13 cellular contexts compared by ENCODE assay signal in genomic region chr2:232422996-232423395, GRCh38. TPM values are rescaled to one million over a fixed set of nuclear protein-coding genes. Genes with fewer than 3 reads are reported as not detected.
A peak's percentile ranks its signal among the peaks of the same experiment; 100 is the strongest.
DNase-seq lines count a peak whose midpoint lies in the region; FAIRE-seq and TF ChIP-seq lines count a peak whose summit lies in the region.
"Not testable (repeated sequence)": the region's sequence is repeated elsewhere in the genome, so short reads cannot be mapped to it uniquely, and the experiment has no call there.
"Had no signal": no experiment of that assay in that cellular context is flagged by ENCODE, and none has a peak within 500 bp of the region (broad histone marks: within the 10 kb centered on the region; RNA-seq: fewer than 3 reads in every experiment).

No MANE protein-coding gene starts in this region.

- H4K91ac ChIP-seq in H1 (replicated peaks; ENCODE audit: insufficient read length, low read length): not testable (repeated sequence)

- peak overlapping the region; percentile 25; the same call in 1 of the 2 replicates for H2BK20ac ChIP-seq in H1 (ENCODE audit: low read length)

- not testable (repeated sequence) for H2BK12ac ChIP-seq in H1 (ENCODE audit: low read depth, low read length)

- H3K23ac ChIP-seq in H1 (ENCODE audit: insufficient read length): not testable (repeated sequence)

- peak overlapping the region; percentile 60; the same call in 1 of the 2 replicates for H2BK5ac ChIP-seq in H1 (ENCODE audit: low read depth, low read length)

- peak overlapping the region; percentile 80 for H4K5ac ChIP-seq in H1 (ENCODE audit: insufficient read length, low read depth, low read length)

- H2BK15ac ChIP-seq in H1 (ENCODE audit: low read length): not testable (repeated sequence)

- H2BK120ac ChIP-seq in H1 (replicated peaks; ENCODE audit: low read depth, low read length): peak overlapping the region; percentile 30

- in situ Hi-C loops in HAP-1 (cut with MboI; ENCODE audit: low sequenced_read_pairs): not testable (repeated sequence)

- 50% methylated on average over 1 of the region's 3 CpGs for WGBS in HUES64
- 11% methylated on average over 3 of the region's 3 CpGs; no CpG with 5 or more reads in 1 of the 2 experiments for WGBS in H1 (ENCODE audit: extremely low coverage in 1 of 2, insufficient coverage in 1 of 2, insufficient read length in 1 of 2, insufficient replicate concordance in 2 of 2, low coverage in 1 of 2, low lambda C conversion rate in 2 of 2, missing lambda C conversion rate in 1 of 2), 2 experiments

- H2AK5ac ChIP-seq in H1 (ENCODE audit: low read depth, low read length): 0 out of 2 replicates have a peak overlapping the region, but pooled peaks have one; percentile 6

- H3K4ac ChIP-seq in H1 (replicated peaks; ENCODE audit: insufficient read length, low read depth, low read length): not testable (repeated sequence)

- H3K4me1 ChIP-seq in HAP-1: peaks cover 22% of the 10 kb centered on the region
- H3K4me1 ChIP-seq in HUES64 (ENCODE audit: insufficient read depth, low read length): peaks cover 46% of the 10 kb centered on the region
- H3K4me1 ChIP-seq in NT2/D1 (ENCODE audit: insufficient read depth, insufficient read length): peaks cover 31% of the 10 kb centered on the region
- H3K4me1 ChIP-seq in H1 (replicated peaks in 1 of 4; ENCODE audit: control insufficient read depth in 3 of 4, insufficient read depth in 4 of 4, low read length in 3 of 4): peaks cover 8 to 36% (median 30%) of the 10 kb centered on the region in 4 experiments
- peaks cover 34% of the 10 kb centered on the region for H3K4me1 ChIP-seq in iPS-15b (ENCODE audit: control insufficient read depth, insufficient read depth, low read length)

- DNase-seq in ELF-1 (ENCODE audit: low read depth, low spot score) (peak; percentile 70), HAP-1 (ENCODE audit: low spot score in 2 of 2) (peak; percentile 65 to 72), islet precursor cell (peak; percentile 4)
- DNase-seq in NT2/D1 (ENCODE audit: low read depth, low spot score); H1 (ENCODE audit: low read depth in 1 of 2, low spot score in 2 of 2): not testable (repeated sequence)

- 0 out of 3 replicates have a peak, but pooled peaks of 1 of the 2 experiments have one; percentile 30 for TF ChIP-seq POLR2A in H1 (IDR thresholded peaks at IDR 0.05; ENCODE audit: control extremely low read depth in 1 of 2, low read depth in 2 of 2, low read length in 2 of 2)

- H3K56ac ChIP-seq in H1 (replicated peaks; ENCODE audit: insufficient read length, low read depth, low read length): not testable (repeated sequence)

- H3K9ac ChIP-seq in HUES64 (ENCODE audit: low read depth, low read length) (peak overlapping the region; percentile 71), NT2/D1 (ENCODE audit: insufficient read length, low read depth) (peak overlapping the region; percentile 99), iPS-15b (ENCODE audit: low read depth, low read length) (peak overlapping the region; percentile 61)
- H3K9ac ChIP-seq in H1 (replicated peaks in 1 of 4; ENCODE audit: extremely low read depth in 1 of 4, low read depth in 3 of 4, low read length in 3 of 4): not testable (repeated sequence)

- H3K27me3 ChIP-seq in HAP-1 (ENCODE audit: low read depth): not testable (repeated sequence)
- peaks cover 47% of the 10 kb centered on the region for H3K27me3 ChIP-seq in HUES64 (ENCODE audit: insufficient read depth, low read length)
- peaks cover 31% of the 10 kb centered on the region for H3K27me3 ChIP-seq in NT2/D1 (ENCODE audit: insufficient read depth, insufficient read length)
- H3K27me3 ChIP-seq in H1 (replicated peaks in 1 of 4; ENCODE audit: control insufficient read depth in 3 of 4, extremely low read depth in 1 of 4, insufficient read depth in 3 of 4, low read length in 3 of 4): peaks cover 11 to 39% (median 35%) of the 10 kb centered on the region in 4 experiments
- H3K27me3 ChIP-seq in iPS-15b (ENCODE audit: control insufficient read depth, insufficient read depth, low read length): peaks cover 10% of the 10 kb centered on the region

- H3K4me2 ChIP-seq in H1 (ENCODE audit: insufficient read depth in 1 of 2, low read depth in 2 of 2, low read length in 2 of 2): peak overlapping the region; percentile 39 to 77; a peak in 3 of 4 replicates

- not testable (repeated sequence) for H3K18ac ChIP-seq in H1 (ENCODE audit: extremely low read depth, low read length)

- peaks cover 0 to 32% of the 10 kb centered on the region in 2 experiments; a peak in 2 of 4 replicates for H3K79me2 ChIP-seq in H1 (ENCODE audit: control insufficient read depth in 1 of 2, insufficient read depth in 2 of 2, low read length in 2 of 2)

- H3K4me3 ChIP-seq in HAP-1; NT2/D1 (ENCODE audit: insufficient read length, low read depth): not testable (repeated sequence)
- H3K4me3 ChIP-seq in HUES64 (ENCODE audit: low read length) (peak overlapping the region; percentile 11; the same call in 1 of the 2 replicates), H1 (ENCODE audit: extremely low read depth in 1 of 4, insufficient read depth in 2 of 4, low read depth in 3 of 4, low read length in 4 of 4) (peak overlapping the region in 1 of 4 experiments; percentile 76; a peak in 2 of 8 replicates), iPS-15b (ENCODE audit: low read depth, low read length) (peak overlapping the region; percentile 72)

- H3K27ac ChIP-seq in HUES64 (ENCODE audit: low read depth, low read length) (peak overlapping the region; percentile 98; the same call in 1 of the 2 replicates), H1 (ENCODE audit: low read depth, low read length) (peak overlapping the region; percentile 72; the same call in 1 of the 2 replicates)

- not testable (repeated sequence) for TF ChIP-seq CTCF in H1 (IDR thresholded peaks at IDR 0.05; ENCODE audit: control extremely low read depth in 1 of 3, insufficient read depth in 1 of 3, low read depth in 1 of 3, low read length in 3 of 3)

- CTCF ChIA-PET in H1 (lab: Charles Lee; ENCODE audit: partially characterized antibody): interaction anchor here (2.0 to 9.8 kb wide), 2 partner anchors 12 to 57 kb away, joined by 7 to 80 read pairs; no protein-coding TSS in a partner anchor

- H3K9me3 ChIP-seq in HAP-1; HUES64 (ENCODE audit: insufficient read depth, low read depth, low read length); NT2/D1 (ENCODE audit: insufficient read depth, low read length); H1 (ENCODE audit: insufficient read depth in 2 of 2, low read depth in 1 of 2, low read length in 1 of 2); iPS-15b (ENCODE audit: control insufficient read depth, insufficient read depth, low read length): not testable (repeated sequence)

- not testable (repeated sequence) for H2AFZ ChIP-seq in H1 (ENCODE audit: low read length)

- not testable (repeated sequence) for TF ChIP-seq RAD21 in H1 (IDR thresholded peaks at IDR 0.05 in 1 of 2, conservative IDR thresholded peaks at IDR 0.05 in 1 of 2; ENCODE audit: low read depth in 2 of 2, low read length in 2 of 2)

- not testable (repeated sequence) for H3K14ac ChIP-seq in H1 (ENCODE audit: insufficient read length)

- H3K23me2 ChIP-seq in H1 (ENCODE audit: low read depth, low read length): peaks cover 23% of the 10 kb centered on the region; the same call in 1 of the 2 replicates

- POLR2A ChIA-PET in H1 (lab: Charles Lee; ENCODE audit: partially characterized antibody): interaction anchor here (1.1 kb wide), 1 partner anchor 10 kb away, joined by 3 read pairs; no protein-coding TSS in a partner anchor

- H4K20me1 ChIP-seq in H1 (replicated peaks in 1 of 2; ENCODE audit: control insufficient read depth in 1 of 2, insufficient read depth in 2 of 2, low read length in 2 of 2): not testable (repeated sequence)

- not testable (repeated sequence) for H3K79me1 ChIP-seq in H1 (ENCODE audit: low read depth, low read length)

- not testable (repeated sequence) for H4K8ac ChIP-seq in H1 (ENCODE audit: extremely low read depth, insufficient read depth, low read length)

- not testable (repeated sequence) for H3K36me3 ChIP-seq in HAP-1 (replicated peaks); HUES64 (ENCODE audit: insufficient read depth, low read length); NT2/D1 (ENCODE audit: insufficient read depth, insufficient read length, low read length)
- H3K36me3 ChIP-seq in H1 (ENCODE audit: control insufficient read depth in 2 of 4, insufficient read depth in 4 of 4, low read length in 3 of 4) (peaks cover 0 to 24% (median 10%) of the 10 kb centered on the region in 4 experiments; a peak in 6 of 8 replicates), iPS-15b (ENCODE audit: control insufficient read depth, insufficient read depth, low read length) (peaks cover 23% of the 10 kb centered on the region)

- FAIRE-seq in H1 (lab: Jason Lieb, UNC): not testable (repeated sequence)

- TF ChIP-seq EP300 in H1 (IDR thresholded peaks at IDR 0.05; ENCODE audit: borderline replicate concordance in 1 of 2, low read depth in 2 of 2, low read length in 2 of 2): not testable (repeated sequence)

RNA-seq across cellular contexts. Expression of gene ALPG, which starts 16.4 kb away (rescaled TPM):
- polyA plus RNA-seq in HUES64 (2013, experiment 1 of 2): 0.35 TPM
- 0.38 TPM for polyA plus RNA-seq in HUES64 (2013, experiment 2 of 2)
- total RNA-seq in H1 (2021; fragmentation: NEBNext Ultra II Directional; extraction: Animal tissue kit (Norgen Biotek cat#: 25700)): 0.56 and 0.75 TPM in 2 replicates
- 2.1 and 3.2 TPM in 2 replicates for polyA plus RNA-seq in H1 (2011; rRNA removed)
- polyA plus RNA-seq in H1 (2011; cell fraction: cytosol; rRNA removed): 1.2 TPM
- 2.3 TPM for polyA plus RNA-seq in H1 (2011; cell fraction: nucleus; rRNA removed)
- polyA plus RNA-seq in H1 (2012, experiment 1 of 2): 1.1 to 3.0 TPM (median 2.2 TPM) in 4 replicates
- polyA plus RNA-seq in H1 (2012, experiment 2 of 2): 1.0 TPM
- polyA plus RNA-seq in H1 (2013, experiment 1 of 2): 1.4 TPM
- polyA plus RNA-seq in H1 (2013, experiment 2 of 2): 1.1 TPM
- 0.44 and 0.57 TPM in 2 replicates for polyA minus RNA-seq in H1 (2011; rRNA and poly(A)+ RNA removed)
- 0.88 TPM for polyA minus RNA-seq in H1 (2011; cell fraction: cytosol; rRNA and poly(A)+ RNA removed)
- polyA minus RNA-seq in H1 (2011; cell fraction: nucleus; rRNA and poly(A)+ RNA removed): 0.70 TPM
- total RNA-seq: A673; CD4-positive, alpha-beta memory T cell; IMR-90; K562 had no signal
- polyA plus RNA-seq: AG04450; CD14-positive monocyte; CD4-positive, alpha-beta memory T cell; IMR-90; K562 had no signal

RNA-seq across cellular contexts. Expression of gene ALPI, which starts 33.0 kb away (rescaled TPM):
- polyA plus RNA-seq in HUES64 (2013, experiment 1 of 2): not detected
- polyA plus RNA-seq in HUES64 (2013, experiment 2 of 2): not detected
- not detected in 2 replicates for total RNA-seq in H1 (2021; fragmentation: NEBNext Ultra II Directional; extraction: Animal tissue kit (Norgen Biotek cat#: 25700))
- polyA plus RNA-seq in H1 (2011; rRNA removed): not detected in 2 replicates
- not detected for polyA plus RNA-seq in H1 (2011; cell fraction: cytosol; rRNA removed)
- not detected for polyA plus RNA-seq in H1 (2011; cell fraction: nucleus; rRNA removed)
- not detected in 4 replicates for polyA plus RNA-seq in H1 (2012, experiment 1 of 2)
- not detected for polyA plus RNA-seq in H1 (2012, experiment 2 of 2)
- polyA plus RNA-seq in H1 (2013, experiment 1 of 2): not detected
- polyA plus RNA-seq in H1 (2013, experiment 2 of 2): not detected
- not detected in 2 replicates for polyA minus RNA-seq in H1 (2011; rRNA and poly(A)+ RNA removed)
- polyA minus RNA-seq in H1 (2011; cell fraction: cytosol; rRNA and poly(A)+ RNA removed): not detected
- polyA minus RNA-seq in H1 (2011; cell fraction: nucleus; rRNA and poly(A)+ RNA removed): not detected
- total RNA-seq: A673; CD4-positive, alpha-beta memory T cell; IMR-90; K562 had no signal
- polyA plus RNA-seq: AG04450; CD14-positive monocyte; CD4-positive, alpha-beta memory T cell; IMR-90; K562 had no signal

RNA-seq across cellular contexts. Expression of gene ALPP, which starts 44.4 kb away (rescaled TPM):
- not detected for polyA plus RNA-seq in HUES64 (2013, experiment 1 of 2)
- polyA plus RNA-seq in HUES64 (2013, experiment 2 of 2): 0.13 TPM
- 0.15 TPM in 1 of 2 replicates, not detected in the other for total RNA-seq in H1 (2021; fragmentation: NEBNext Ultra II Directional; extraction: Animal tissue kit (Norgen Biotek cat#: 25700))
- 0.15 and 0.20 TPM in 2 replicates for polyA plus RNA-seq in H1 (2011; rRNA removed)
- 0.06 TPM for polyA plus RNA-seq in H1 (2011; cell fraction: cytosol; rRNA removed)
- 0.19 TPM for polyA plus RNA-seq in H1 (2011; cell fraction: nucleus; rRNA removed)
- polyA plus RNA-seq in H1 (2012, experiment 1 of 2): 0.28 to 0.85 TPM (median 0.65 TPM) in 4 replicates
- polyA plus RNA-seq in H1 (2012, experiment 2 of 2): 0.07 TPM
- 0.12 TPM for polyA plus RNA-seq in H1 (2013, experiment 1 of 2)
- 0.06 TPM for polyA plus RNA-seq in H1 (2013, experiment 2 of 2)
- polyA minus RNA-seq in H1 (2011; rRNA and poly(A)+ RNA removed): 0.06 and 0.07 TPM in 2 replicates
- not detected for polyA minus RNA-seq in H1 (2011; cell fraction: cytosol; rRNA and poly(A)+ RNA removed)
- polyA minus RNA-seq in H1 (2011; cell fraction: nucleus; rRNA and poly(A)+ RNA removed): not detected
- total RNA-seq: A673; CD4-positive, alpha-beta memory T cell; IMR-90; K562 had no signal
- polyA plus RNA-seq: AG04450; CD14-positive monocyte; CD4-positive, alpha-beta memory T cell; IMR-90 had no signal
